1 cellular context compared by ENCODE assay signal in genomic region chr6:36160147-36160760, GRCh38.
TF ChIP-seq lines count a peak whose summit lies in the region.

No MANE protein-coding gene starts in this region.

TF ChIP-seq in IMR-90, 13 proteins besides CTCF, POLR2A, EP300 and RAD21 (continued from another document):
- TF ChIP-seq ELK1 (IDR thresholded peaks at IDR 0.05; ENCODE audit: borderline replicate concordance, low read depth, low read length), result no peak
- TF ChIP-seq RFX5 (IDR thresholded peaks at IDR 0.05; ENCODE audit: low read depth, low read length), result no peak
